In genomic region chr19:35879068-35879467, GRCh38 we compare ENCODE assay signal across 1 cellular context.
TF ChIP-seq lines count a peak whose summit lies in the region.

No MANE protein-coding gene starts in this region.

TF ChIP-seq in H1, 55 proteins besides CTCF, POLR2A, EP300 and RAD21:
- TF ChIP-seq KDM1A (IDR thresholded peaks at IDR 0.05; ENCODE audit: borderline replicate concordance, low read length) (no peak), ATF3 (IDR thresholded peaks at IDR 0.05; ENCODE audit: insufficient read depth, low read depth, low read length) (no peak), EZH2 (IDR thresholded peaks at IDR 0.05; ENCODE audit: low read depth, low read length, severe bottlenecking) (no peak), TAF7 (optimal IDR thresholded peaks at IDR 0.05; ENCODE audit: borderline replicate concordance, low read depth, low read length) (no peak), KDM4A (IDR thresholded peaks at IDR 0.05; ENCODE audit: low read depth, low read length, severe bottlenecking) (no peak), POLR2AphosphoS5 (IDR thresholded peaks at IDR 0.05; ENCODE audit: low read depth, low read length) (no peak), USF2 (IDR thresholded peaks at IDR 0.05; ENCODE audit: low read length) (no peak), RBBP5 (IDR thresholded peaks at IDR 0.05; ENCODE audit: borderline replicate concordance, low read depth, low read length) (no peak), SP1 (IDR thresholded peaks at IDR 0.05; ENCODE audit: low read depth, low read length) (no peak), NRF1 (IDR thresholded peaks at IDR 0.05; ENCODE audit: low read depth, low read length) (no peak), EGR1 (IDR thresholded peaks at IDR 0.05; ENCODE audit: borderline replicate concordance, low read depth, low read length) (no peak), CBX8 (IDR thresholded peaks at IDR 0.05; ENCODE audit: borderline replicate concordance, low read depth, low read length) (no peak), SP4 (IDR thresholded peaks at IDR 0.05; ENCODE audit: low read length) (no peak), SP2 (IDR thresholded peaks at IDR 0.05; ENCODE audit: low read length) (no peak), HDAC6 (IDR thresholded peaks at IDR 0.05; ENCODE audit: low read depth, low read length) (no peak), BACH1 (IDR thresholded peaks at IDR 0.05; ENCODE audit: low read length) (no peak), ATF2 (IDR thresholded peaks at IDR 0.05; ENCODE audit: low read length) (no peak), GTF2F1 (IDR thresholded peaks at IDR 0.05; ENCODE audit: borderline replicate concordance, low read depth, low read length) (no peak), BRCA1 (IDR thresholded peaks at IDR 0.05; ENCODE audit: low read depth, low read length) (no peak)
TF ChIP-seq in H1: peak in this region for 0.
